12 cellular contexts compared by ENCODE assay signal in genomic region chr2:207008105-207008990, GRCh38.
DNase-seq lines count a peak whose midpoint lies in the region; ATAC-seq, FAIRE-seq and TF ChIP-seq lines count a peak whose summit lies in the region.
"Had no signal": no experiment of that assay in that cellular context is flagged by ENCODE, and none has a peak within 500 bp of the region (broad histone marks: within the 10 kb centered on the region; RNA-seq: fewer than 3 reads in every experiment).

No MANE protein-coding gene starts in this region.

- BruUV-seq in Calu3 (replicated peaks; lab: Mats Ljungman, UMichigan) (no TSS peak), PC-3 (replicated peaks; lab: Mats Ljungman, UMichigan) (no TSS peak)

- intact Hi-C loops in Calu3 (cut with micrococcal nuclease; ENCODE audit: unreplicated experiment), result no loop called here
- intact Hi-C loops in PC-3 (cut with micrococcal nuclease), result no loop called here

- H3K9me2 ChIP-seq in PC-3 (replicated peaks; ENCODE audit: low read length), result no peaks in the 10 kb centered on the region

- ATAC-seq in PC-3, result no peak
- no peak for ATAC-seq in GM18867 (IDR thresholded peaks at IDR 0.05; ENCODE audit: unreplicated experiment)
- ATAC-seq: heart left ventricle, psoas muscle had no signal

- H3K27me3 ChIP-seq in PC-3 (ENCODE audit: low read length), result no peaks in the 10 kb centered on the region
- no peaks in the 10 kb centered on the region for H3K27me3 ChIP-seq in neuron (ENCODE audit: insufficient read depth, low read length)
- H3K27me3 ChIP-seq: heart left ventricle had no signal

- H4K20me1 ChIP-seq in PC-3 (ENCODE audit: low read length), result no peaks in the 10 kb centered on the region

- no peak overlapping the region for H3K4me2 ChIP-seq in PC-3 (ENCODE audit: low read length)

- no peaks in the 10 kb centered on the region for H3K27me3 Mint-ChIP-seq in Calu3 (ENCODE audit: unreplicated experiment)

- no peak for FAIRE-seq in D721Med (lab: Jason Lieb, UNC)

- H3K27ac Mint-ChIP-seq in Calu3 (ENCODE audit: unreplicated experiment), result no peak overlapping the region

- peaks cover 28% of the 10 kb centered on the region for H3K4me1 Mint-ChIP-seq in Calu3 (ENCODE audit: low read depth, unreplicated experiment)

- no peak overlapping the region for H3K4me3 Mint-ChIP-seq in Calu3 (ENCODE audit: low read depth, unreplicated experiment)

- H3K36me3 ChIP-seq in PC-3 (ENCODE audit: low read depth, low read length), result no peaks in the 10 kb centered on the region
- H3K36me3 ChIP-seq in neuron (ENCODE audit: insufficient read depth, low read length), result no peaks in the 10 kb centered on the region
- H3K36me3 ChIP-seq: heart left ventricle had no signal

- H3K4me3 ChIP-seq in PC-3 (ENCODE audit: low read length) (no peak overlapping the region), neuron (ENCODE audit: low read length) (no peak overlapping the region)
- H3K4me3 ChIP-seq: heart left ventricle, psoas muscle had no signal

- H3K9me3 ChIP-seq in PC-3 (ENCODE audit: low read length) (no peaks in the 10 kb centered on the region), neuron (ENCODE audit: low read length) (no peaks in the 10 kb centered on the region)
- H3K9me3 ChIP-seq: heart left ventricle, psoas muscle had no signal

- H3K9me3 Mint-ChIP-seq in Calu3 (ENCODE audit: low read depth, unreplicated experiment), result no peaks in the 10 kb centered on the region

- no peaks in the 10 kb centered on the region for H3F3A ChIP-seq in PC-3 (ENCODE audit: low read length, unreplicated experiment)

- peaks cover 14% of the 10 kb centered on the region for H3K4me1 ChIP-seq in PC-3 (ENCODE audit: insufficient read depth, low read length)
- peaks cover 35% of the 10 kb centered on the region for H3K4me1 ChIP-seq in neuron (ENCODE audit: insufficient read depth, low read length)
- H3K4me1 ChIP-seq: heart left ventricle, psoas muscle had no signal

- H3K79me2 ChIP-seq in PC-3 (ENCODE audit: low read length), result no peaks in the 10 kb centered on the region

- no peak overlapping the region for H2AFZ ChIP-seq in PC-3 (ENCODE audit: low read length)
- peak overlapping the region; percentile 12 for H2AFZ ChIP-seq in neuron (ENCODE audit: low read depth, low read length)

- no peak overlapping the region for H3K9ac ChIP-seq in PC-3 (ENCODE audit: low read length)

- H3K27ac ChIP-seq in PC-3 (ENCODE audit: low read length), result no peak overlapping the region
- H3K27ac ChIP-seq: heart left ventricle, psoas muscle had no signal

- CTCF ChIA-PET in Calu3 (lab: Charles Lee) (no interaction called here), PC-3 (lab: Charles Lee) (no interaction called here)

- TF ChIP-seq CTCF in Calu3 (IDR thresholded peaks at IDR 0.05; ENCODE audit: unreplicated experiment), result peak; percentile 19
- peak; percentile 40; the same call in 1 of the 2 replicates for TF ChIP-seq CTCF in PC-3 (conservative IDR thresholded peaks at IDR 0.05; ENCODE audit: low read depth, low read length)
- TF ChIP-seq CTCF in D721Med (IDR thresholded peaks at IDR 0.05; ENCODE audit: insufficient read depth, missing control alignments), result no peak

- POLR2A ChIA-PET in PC-3 (lab: Charles Lee; ENCODE audit: unreplicated experiment), result no interaction called here

- no peak for DNase-seq in Calu3
- peak; percentile 12 for DNase-seq in PC-3
- DNase-seq in fibroblast of gingiva (ENCODE audit: low read depth), result peak; percentile 56
- no peak for DNase-seq in NCI-H1694 (lab: John Stamatoyannopoulos, UW)
- no peak for DNase-seq in D721Med (ENCODE audit: insufficient read length, low spot score)
- no peak for DNase-seq in stimulated activated CD4-positive, alpha-beta T cell treated with anti-CD3 and anti-CD28 coated beads, Interleukin-2, amount 100 ng/mL, for 24 hours
- DNase-seq: activated effector memory CD4-positive, alpha-beta T cell treated with Interleukin-2 at 50 U/mL for 16 hours; heart left ventricle; NCI-H2171; psoas muscle had no signal

- no peaks in the 10 kb centered on the region for H3K36me3 Mint-ChIP-seq in Calu3 (ENCODE audit: insufficient read depth, unreplicated experiment)

Comparison
In these comparisons a context has a peak if more than half of its experiments do, and no peak if none do; other contexts are left out.
1. DNase-seq: peak in PC-3 (single experiment) and fibroblast of gingiva (single experiment); none in Calu3 (single experiment), NCI-H1694 (single experiment), D721Med (single experiment) and stimulated activated CD4-positive, alpha-beta T cell treated with anti-CD3 and anti-CD28 coated beads, Interleukin-2, amount 100 ng/mL, for 24 hours (0 of 2).